In genomic region chr3:11845661-11846060, GRCh38 we compare ENCODE assay signal across 8 cellular contexts. TPM values are rescaled to one million over a fixed set of nuclear protein-coding genes. Genes with fewer than 3 reads are reported as not detected.
DNase-seq lines count a peak whose midpoint lies in the region; ATAC-seq and TF ChIP-seq lines count a peak whose summit lies in the region.

No MANE protein-coding gene starts in this region.

- TF ChIP-seq CTCF in 22Rv1 (IDR thresholded peaks at IDR 0.05), result no peak
- no peak for TF ChIP-seq CTCF in right lobe of liver (IDR thresholded peaks at IDR 0.05)
- TF ChIP-seq CTCF in uterus (IDR thresholded peaks at IDR 0.05), result no peak

- H3K27ac Mint-ChIP-seq in activated naive CD8-positive, alpha-beta T cell treated with anti-CD3 and anti-CD28 coated beads, Interleukin-2, amount 50 U/mL, for 24 hours, result peak overlapping the region; percentile 94

- WGBS in right lobe of liver (ENCODE audit: insufficient coverage, low coverage, low lambda C conversion rate, missing lambda C conversion rate), result 2% methylated on average over 5 of the region's 6 CpGs

- H3K27ac ChIP-seq in 22Rv1 (peak overlapping the region; percentile 72), right lobe of liver (peak overlapping the region in 1 of 3 donors; percentile 71), uterus (peak overlapping the region; percentile 84 to 88)

- peak; percentile 17 for DNase-seq in HEK293T (ENCODE audit: extremely low spot score)
- peak; percentile 12 for DNase-seq in activated naive CD8-positive, alpha-beta T cell treated with anti-CD3 and anti-CD28 coated beads, Interleukin-2, amount 50 U/mL, for 24 hours
- no peak for DNase-seq in right lobe of liver
- no peak for DNase-seq in uterus
- DNase-seq in NCI-H128 (lab: John Stamatoyannopoulos, UW; ENCODE audit: unreplicated experiment), result no peak
- no peak for DNase-seq in NCI-H1048 (lab: John Stamatoyannopoulos, UW)
- DNase-seq in NCI-H1694 (lab: John Stamatoyannopoulos, UW), result no peak

- peak overlapping the region; percentile 97 for H3K4me3 Mint-ChIP-seq in activated naive CD8-positive, alpha-beta T cell treated with anti-CD3 and anti-CD28 coated beads, Interleukin-2, amount 50 U/mL, for 24 hours

- H3K4me1 ChIP-seq in right lobe of liver (peaks cover 0 to 14% (median 3%) of the 10 kb centered on the region in 4 donors), uterus (no peaks in the 10 kb centered on the region)

- H3K27me3 ChIP-seq in right lobe of liver (no peaks in the 10 kb centered on the region), uterus (no peaks in the 10 kb centered on the region)

- H3K9me3 ChIP-seq in right lobe of liver (no peaks in the 10 kb centered on the region), uterus (no peaks in the 10 kb centered on the region)

- TF ChIP-seq POLR2A in right lobe of liver (IDR thresholded peaks at IDR 0.05), result no peak
- no peak for TF ChIP-seq POLR2A in uterus (IDR thresholded peaks at IDR 0.05)

- no peaks in the 10 kb centered on the region for H3K9me3 Mint-ChIP-seq in activated naive CD8-positive, alpha-beta T cell treated with anti-CD3 and anti-CD28 coated beads, Interleukin-2, amount 50 U/mL, for 24 hours

- H3K27me3 Mint-ChIP-seq in activated naive CD8-positive, alpha-beta T cell treated with anti-CD3 and anti-CD28 coated beads, Interleukin-2, amount 50 U/mL, for 24 hours, result no peaks in the 10 kb centered on the region

- no peak for ATAC-seq in activated naive CD8-positive, alpha-beta T cell treated with anti-CD3 and anti-CD28 coated beads, Interleukin-2, amount 50 U/mL, for 24 hours
- no peak for ATAC-seq in right lobe of liver

- H3K4me1 Mint-ChIP-seq in activated naive CD8-positive, alpha-beta T cell treated with anti-CD3 and anti-CD28 coated beads, Interleukin-2, amount 50 U/mL, for 24 hours, result peaks cover 31% of the 10 kb centered on the region

- POLR2A ChIA-PET in HEK293T (lab: Yijun Ruan, JAX), result interaction anchor here (1.3 kb wide), 1 partner anchor 10 kb away, joined by 6 read pairs; no protein-coding TSS in a partner anchor

- peaks cover 24% of the 10 kb centered on the region for H3K36me3 Mint-ChIP-seq in activated naive CD8-positive, alpha-beta T cell treated with anti-CD3 and anti-CD28 coated beads, Interleukin-2, amount 50 U/mL, for 24 hours (ENCODE audit: low read depth)

- H3K36me3 ChIP-seq in right lobe of liver, result peaks cover 0 to 15% (median 2%) of the 10 kb centered on the region in 4 donors
- H3K36me3 ChIP-seq in uterus, result no peaks in the 10 kb centered on the region

- intact Hi-C loops in right lobe of liver (cut with DNase I) (no loop called here), uterus (cut with DNase I; ENCODE audit: low total_unique reads) (no loop called here)

- H3K4me3 ChIP-seq in right lobe of liver (peak overlapping the region; percentile 70 to 94 (median 94)), uterus (peak overlapping the region; percentile 59 to 83)

- CTCF ChIA-PET in HEK293T (lab: Yijun Ruan, JAX), result no interaction called here

TF ChIP-seq in HEK293T, 16 proteins besides CTCF, POLR2A, EP300 and RAD21:
- TF ChIP-seq ARNT (IDR thresholded peaks at IDR 0.05) (no peak), TARDBP (IDR thresholded peaks at IDR 0.05) (no peak)
TF ChIP-seq in HEK293T: peak in this region for 0.

RNA-seq across cellular contexts. Expression of gene TAMM41, which starts 1.0 kb away (rescaled TPM):
- total RNA-seq in right lobe of liver (1 to 10 TPM; 4.5 to 8.3 (median 7.0) TPM), uterus (10 to 100 TPM in 3 of 4 donors, 1 to 10 TPM in 1; 4.9 to 34.6 (median 25.6) TPM)

Comparison
In these comparisons a context has a peak if more than half of its experiments do, and no peak if none do; other contexts are left out.
1. DNase-seq: peak in HEK293T (single experiment) and activated naive CD8-positive, alpha-beta T cell treated with anti-CD3 and anti-CD28 coated beads, Interleukin-2, amount 50 U/mL, for 24 hours (single experiment); none in right lobe of liver (0 of 3), uterus (0 of 2), NCI-H128 (single experiment), NCI-H1048 (single experiment) and NCI-H1694 (single experiment).